1 cellular context compared by ENCODE assay signal in genomic region chr1:50332941-50333594, GRCh38.
TF ChIP-seq lines count a peak whose summit lies in the region.

No MANE protein-coding gene starts in this region.

TF ChIP-seq in HepG2, 621 proteins besides CTCF, POLR2A, EP300 and RAD21 (continued from another document and continues in another):
- TF ChIP-seq AHR (CRISPR knock-in tag; IDR thresholded peaks at IDR 0.05) (no peak), SAFB2 (CRISPR knock-in tag; IDR thresholded peaks at IDR 0.05; ENCODE audit: borderline replicate concordance, low read depth) (no peak), BCL6 (CRISPR knock-in tag; IDR thresholded peaks at IDR 0.05) (no peak), ZNF251 (CRISPR knock-in tag; IDR thresholded peaks at IDR 0.05) (no peak), ZNF543 (CRISPR knock-in tag; IDR thresholded peaks at IDR 0.05) (no peak), ZNF501 (CRISPR knock-in tag; IDR thresholded peaks at IDR 0.05) (peak; percentile 26; the same call in 1 of the 2 replicates), PREB (CRISPR knock-in tag; IDR thresholded peaks at IDR 0.05) (no peak), RBFOX2 (IDR thresholded peaks at IDR 0.05; ENCODE audit: low read depth, low read length) (no peak), KDM2A (CRISPR knock-in tag; IDR thresholded peaks at IDR 0.05; ENCODE audit: borderline replicate concordance, low read depth) (no peak; the same call in 1 of the 2 replicates), ZNF775 (CRISPR knock-in tag; IDR thresholded peaks at IDR 0.05; ENCODE audit: borderline replicate concordance) (no peak), PRDM15 (CRISPR knock-in tag; IDR thresholded peaks at IDR 0.05) (no peak), SUZ12 (IDR thresholded peaks at IDR 0.05; ENCODE audit: low read depth, low read length) (no peak), MYNN (CRISPR knock-in tag; IDR thresholded peaks at IDR 0.05; ENCODE audit: low read depth) (no peak), KLF13 (CRISPR knock-in tag; IDR thresholded peaks at IDR 0.05) (no peak), TFE3 (CRISPR knock-in tag; IDR thresholded peaks at IDR 0.05) (no peak), ZNF101 (CRISPR knock-in tag; IDR thresholded peaks at IDR 0.05; ENCODE audit: borderline replicate concordance, low read depth) (no peak), HNRNPLL (IDR thresholded peaks at IDR 0.05; ENCODE audit: low read depth, low read length, poor library complexity, severe bottlenecking) (peak; percentile 62), ZNF773 (CRISPR knock-in tag; IDR thresholded peaks at IDR 0.05; ENCODE audit: borderline replicate concordance) (no peak), ZNF770 (CRISPR knock-in tag; IDR thresholded peaks at IDR 0.05) (no peak), ZNF619 (CRISPR knock-in tag; IDR thresholded peaks at IDR 0.05) (no peak), PRDM4 (CRISPR knock-in tag; IDR thresholded peaks at IDR 0.05; ENCODE audit: borderline replicate concordance) (no peak), KLF11 (CRISPR knock-in tag; IDR thresholded peaks at IDR 0.05) (no peak), ZBTB44 (CRISPR knock-in tag; IDR thresholded peaks at IDR 0.05) (no peak), ZNF280B (CRISPR knock-in tag; IDR thresholded peaks at IDR 0.05; ENCODE audit: borderline replicate concordance) (no peak), PAWR (CRISPR knock-in tag; IDR thresholded peaks at IDR 0.05; ENCODE audit: borderline replicate concordance) (no peak), GLI4 (CRISPR knock-in tag; IDR thresholded peaks at IDR 0.05; ENCODE audit: borderline replicate concordance) (no peak), ZNF275 (CRISPR knock-in tag; IDR thresholded peaks at IDR 0.05; ENCODE audit: borderline replicate concordance) (no peak), ATF6 (CRISPR knock-in tag; conservative IDR thresholded peaks at IDR 0.05) (no peak), HNF1A (IDR thresholded peaks at IDR 0.05; ENCODE audit: low read depth) (no peak), HNF1A (CRISPR knock-in tag; IDR thresholded peaks at IDR 0.05; ENCODE audit: borderline replicate concordance) (no peak), PBX2 (CRISPR knock-in tag; IDR thresholded peaks at IDR 0.05) (no peak)
